In genomic region chr2:207141381-207141780, GRCh38 we compare ENCODE assay signal across 11 cellular contexts. TPM values are rescaled to one million over a fixed set of nuclear protein-coding genes. Genes with fewer than 3 reads are reported as not detected.
DNase-seq lines count a peak whose midpoint lies in the region; ATAC-seq and TF ChIP-seq lines count a peak whose summit lies in the region.
"Had no signal": no experiment of that assay in that cellular context is flagged by ENCODE, and none has a peak within 500 bp of the region (broad histone marks: within the 10 kb centered on the region; RNA-seq: fewer than 3 reads in every experiment).

No MANE protein-coding gene starts in this region.

- no peak for TF ChIP-seq POLR2A in esophagus muscularis mucosa (IDR thresholded peaks at IDR 0.05; ENCODE audit: low read depth)

- peak overlapping the region; percentile 73 for H3K4me2 ChIP-seq in GM23248 (ENCODE audit: unreplicated experiment)
- H3K4me2 ChIP-seq: PC-9 had no signal

- no peak for TF ChIP-seq CTCF in esophagus muscularis mucosa (IDR thresholded peaks at IDR 0.05)

- no peaks in the 10 kb centered on the region for H3K9me2 ChIP-seq in GM23248 (ENCODE audit: insufficient read depth)

- H3K36me3 ChIP-seq in GM23248 (ENCODE audit: low read depth), result peaks cover 37% of the 10 kb centered on the region
- H3K36me3 ChIP-seq in esophagus muscularis mucosa, result no peaks in the 10 kb centered on the region

- H4K20me1 ChIP-seq in GM23248 (ENCODE audit: insufficient read depth), result peaks cover 16% of the 10 kb centered on the region; the same call in 1 of the 2 replicates

- WGBS in GM23248 (ENCODE audit: low coverage in 1 of 2, low lambda C conversion rate in 2 of 2, missing lambda C conversion rate in 2 of 2), 2 experiments, result 52 to 85% methylated on average over 2 of the region's 2 CpGs
- 46% methylated on average over 2 of the region's 2 CpGs for WGBS in esophagus muscularis mucosa

- H3K4me1 ChIP-seq in GM23248 (ENCODE audit: insufficient read depth) (peaks cover 68% of the 10 kb centered on the region), esophagus muscularis mucosa (peaks cover 94 to 100% (median 96%) of the 10 kb centered on the region in 4 donors)

- intact Hi-C loops in esophagus muscularis mucosa (cut with DNase I), result no loop called here

- no peak for TF ChIP-seq EP300 in esophagus muscularis mucosa (IDR thresholded peaks at IDR 0.05)

- in situ Hi-C loops in GM23248 (cut with MboI), result no loop called here

- no peaks in the 10 kb centered on the region for H3K9me3 Mint-ChIP-seq in stimulated activated naive B cell treated with anti-CD40 and anti-IgM and Interleukin-4, amounts not matched to agents 10 μg/mL and 1 μg/mL and 100 μg/mL, for 72 hours
- H3K9me3 Mint-ChIP-seq: H9 had no signal

- H3K4me3 Mint-ChIP-seq in stimulated activated naive B cell treated with anti-CD40 and anti-IgM and Interleukin-4, amounts not matched to agents 10 μg/mL and 1 μg/mL and 100 μg/mL, for 72 hours, result peak overlapping the region; percentile 31 to 63
- H3K4me3 Mint-ChIP-seq: H9 had no signal

- no peak overlapping the region for H3K4me3 ChIP-seq in GM23248
- H3K4me3 ChIP-seq in esophagus muscularis mucosa, result no peak overlapping the region
- H3K4me3 ChIP-seq: PC-9 had no signal

- DNase-seq in GM23248 (no peak), RPMI8226 (peak; percentile 52), esophagus muscularis mucosa (ENCODE audit: extremely low spot score) (no peak), NCI-H69 (lab: John Stamatoyannopoulos, UW) (no peak)
- DNase-seq in stimulated activated naive B cell treated with anti-CD40 and anti-IgM and Interleukin-4, amounts not matched to agents 10 μg/mL and 1 μg/mL and 100 μg/mL, for 72 hours, result no peak
- no peak for DNase-seq in NK-92 treated with Interleukin-12 subunit alpha and Interleukin-12 subunit beta, amount 100 ng/mL, for 24 hours (lab: John Stamatoyannopoulos, UW)
- DNase-seq: activated CD4-positive, alpha-beta T cell treated with anti-CD3 and anti-CD28 coated beads, Interleukin-2, amount 10 ng/mL, durations not matched to agents 24 days and 14 days; H9; NCI-H1694 treated with DMSO at 0.1 percent for 48 hours; PC-9 had no signal

- H3K27me3 Mint-ChIP-seq in stimulated activated naive B cell treated with anti-CD40 and anti-IgM and Interleukin-4, amounts not matched to agents 10 μg/mL and 1 μg/mL and 100 μg/mL, for 72 hours, result no peaks in the 10 kb centered on the region

- peaks cover 79% of the 10 kb centered on the region for H3F3A ChIP-seq in GM23248 (ENCODE audit: insufficient read depth)

- ATAC-seq in stimulated activated naive B cell treated with anti-CD40 and anti-IgM and Interleukin-4, amounts not matched to agents 10 μg/mL and 1 μg/mL and 100 μg/mL, for 72 hours (replicated peaks), result peak in 1 of 2 donors; percentile 15
- no peak for ATAC-seq in GM18873 (IDR thresholded peaks at IDR 0.05; ENCODE audit: low FRiP score, unreplicated experiment)

- no peak overlapping the region for H2AFZ ChIP-seq in GM23248
- H2AFZ ChIP-seq: PC-9 had no signal

- H3K79me2 ChIP-seq in GM23248 (ENCODE audit: insufficient read depth), result peaks cover 100% of the 10 kb centered on the region

- no peaks in the 10 kb centered on the region for H3K9me3 ChIP-seq in GM23248 (ENCODE audit: low read depth)
- H3K9me3 ChIP-seq in esophagus muscularis mucosa, result no peaks in the 10 kb centered on the region

- H3K27ac ChIP-seq in GM23248 (peak overlapping the region; percentile 79), esophagus muscularis mucosa (replicated peaks in 1 of 4) (peak overlapping the region; percentile 83 to 100 (median 85))
- H3K27ac ChIP-seq: PC-9 had no signal

- peaks cover 62 to 87% of the 10 kb centered on the region in 2 donors for H3K4me1 Mint-ChIP-seq in stimulated activated naive B cell treated with anti-CD40 and anti-IgM and Interleukin-4, amounts not matched to agents 10 μg/mL and 1 μg/mL and 100 μg/mL, for 72 hours

- peaks cover 10 to 47% of the 10 kb centered on the region in 2 donors for H3K36me3 Mint-ChIP-seq in stimulated activated naive B cell treated with anti-CD40 and anti-IgM and Interleukin-4, amounts not matched to agents 10 μg/mL and 1 μg/mL and 100 μg/mL, for 72 hours

- H3K27me3 ChIP-seq in GM23248 (replicated peaks; ENCODE audit: insufficient read depth), result no peaks in the 10 kb centered on the region
- H3K27me3 ChIP-seq in esophagus muscularis mucosa, result no peaks in the 10 kb centered on the region

- peak overlapping the region; percentile 17; the same call in 1 of the 2 replicates for H3K9ac ChIP-seq in GM23248

- peak overlapping the region; percentile 95 for H3K27ac Mint-ChIP-seq in stimulated activated naive B cell treated with anti-CD40 and anti-IgM and Interleukin-4, amounts not matched to agents 10 μg/mL and 1 μg/mL and 100 μg/mL, for 72 hours
- H3K27ac Mint-ChIP-seq: activated CD4-positive, alpha-beta T cell treated with anti-CD3 and anti-CD28 coated beads, Interleukin-2, amount 10 ng/mL, durations not matched to agents 24 days and 14 days had no signal

RNA-seq across cellular contexts. Expression of gene KLF7, which starts 24.4 kb away (rescaled TPM):
- 22.5 and 43.0 TPM in 2 replicates for total RNA-seq in GM23248 (2014; rRNA removed; shearing (Covaris generic))
- 35.8 and 39.4 TPM in 2 replicates for polyA plus RNA-seq in GM23248 (2016; fragmentation: Nextera tagmentation; extraction: Ambion mirVana)
- 10 to 100 TPM; 25.3 to 47.4 (median 36.9) TPM for total RNA-seq in esophagus muscularis mucosa
